ENCODE assay signal across 1 cellular context in genomic region chr18:58975296-58975695, GRCh38.
TF ChIP-seq lines count a peak whose summit lies in the region.

No MANE protein-coding gene starts in this region.

TF ChIP-seq in IMR-90, 13 proteins besides CTCF, POLR2A, EP300 and RAD21 (continued from another document):
- TF ChIP-seq USF2 (IDR thresholded peaks at IDR 0.05; ENCODE audit: low read depth, low read length) (no peak), MAZ (IDR thresholded peaks at IDR 0.05; ENCODE audit: borderline replicate concordance, low read depth, low read length) (no peak), RCOR1 (IDR thresholded peaks at IDR 0.05; ENCODE audit: insufficient replicate concordance, low read length) (no peak), SMC3 (IDR thresholded peaks at IDR 0.05; ENCODE audit: low read depth, low read length) (no peak)
- TF ChIP-seq, protein P1, sequence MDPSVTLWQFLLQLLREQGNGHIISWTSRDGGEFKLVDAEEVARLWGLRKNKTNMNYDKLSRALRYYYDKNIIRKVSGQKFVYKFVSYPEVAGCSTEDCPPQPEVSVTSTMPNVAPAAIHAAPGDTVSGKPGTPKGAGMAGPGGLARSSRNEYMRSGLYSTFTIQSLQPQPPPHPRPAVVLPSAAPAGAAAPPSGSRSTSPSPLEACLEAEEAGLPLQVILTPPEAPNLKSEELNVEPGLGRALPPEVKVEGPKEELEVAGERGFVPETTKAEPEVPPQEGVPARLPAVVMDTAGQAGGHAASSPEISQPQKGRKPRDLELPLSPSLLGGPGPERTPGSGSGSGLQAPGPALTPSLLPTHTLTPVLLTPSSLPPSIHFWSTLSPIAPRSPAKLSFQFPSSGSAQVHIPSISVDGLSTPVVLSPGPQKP (IDR thresholded peaks at IDR 0.05; ENCODE audit: borderline replicate concordance, low read depth, low read length), result no peak
